17 cellular contexts compared by ENCODE assay signal in the genomic region with DNA sequence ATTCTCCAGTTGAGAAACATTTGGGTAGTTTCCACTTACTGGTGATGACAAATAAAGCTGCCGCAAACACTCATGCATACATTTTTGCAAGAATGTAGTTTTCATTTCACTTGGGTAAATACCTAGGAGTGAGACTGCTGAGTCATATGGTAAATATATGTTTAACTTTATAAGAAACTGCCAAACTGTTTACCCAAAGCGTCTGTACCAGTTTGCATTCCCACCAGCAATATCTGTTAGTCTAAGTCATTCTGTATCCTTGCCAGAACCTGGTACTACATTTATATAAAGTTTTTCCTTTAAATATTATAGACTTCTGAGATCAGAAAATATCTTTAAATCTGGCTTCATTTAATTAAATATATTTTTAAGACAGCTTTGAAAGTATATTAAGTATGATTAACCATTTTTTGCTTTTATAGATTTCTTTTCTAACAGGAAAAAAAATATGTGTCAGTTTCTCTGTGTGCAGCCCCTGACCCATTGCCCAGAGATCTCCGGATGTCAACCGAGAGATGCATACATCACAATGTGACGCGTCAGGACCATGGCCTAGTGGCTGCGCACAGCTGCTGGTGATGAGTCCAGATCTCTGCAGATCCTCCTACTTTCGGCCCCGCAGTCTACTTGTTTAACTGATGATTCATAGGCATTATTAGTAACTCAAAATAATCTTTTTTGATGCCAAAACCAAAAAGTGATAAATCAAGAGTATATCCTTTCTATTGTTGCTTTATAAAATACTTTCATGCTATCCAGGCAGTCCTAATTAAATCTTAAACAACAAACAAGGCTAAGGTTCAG.
DNase-seq lines count a peak whose midpoint lies in the region; ATAC-seq and TF ChIP-seq lines count a peak whose summit lies in the region.
"Had no signal": no experiment of that assay in that cellular context is flagged by ENCODE, and none has a peak within 500 bp of the region (broad histone marks: within the 10 kb centered on the region; RNA-seq: fewer than 3 reads in every experiment).

No MANE protein-coding gene starts in this region.

- H3K9me2 ChIP-seq in GM23338 (ENCODE audit: insufficient read depth), result no peaks in the 10 kb centered on the region

- H3K27me3 ChIP-seq in GM23338 (ENCODE audit: insufficient read depth), result no peaks in the 10 kb centered on the region
- H3K27me3 ChIP-seq: SJSA1 had no signal

- no peaks in the 10 kb centered on the region for H4K20me1 ChIP-seq in GM23338 (replicated peaks; ENCODE audit: insufficient read depth)

- ATAC-seq in GM18858 (IDR thresholded peaks at IDR 0.05; ENCODE audit: unreplicated experiment), result peak; percentile 49
- ATAC-seq in GM23338, result no peak
- peak; percentile 65 for ATAC-seq in HG03442 (IDR thresholded peaks at IDR 0.05; ENCODE audit: unreplicated experiment)
- ATAC-seq in GM18909 (IDR thresholded peaks at IDR 0.05; ENCODE audit: poor library complexity, unreplicated experiment), result no peak
- ATAC-seq: heart left ventricle had no signal

- TF ChIP-seq CTCF in GM23338 (conservative IDR thresholded peaks at IDR 0.05; ENCODE audit: low read depth in 2 of 2), result no peak

- H3K27ac ChIP-seq in GM23338 (ENCODE audit: low read depth), result no peak overlapping the region
- H3K27ac ChIP-seq in epithelial cell of prostate, result no peak overlapping the region
- H3K27ac ChIP-seq: heart left ventricle, SJSA1, WERI-Rb-1 had no signal

- H3K27ac Mint-ChIP-seq in GM23338, result peak overlapping the region; percentile 40; the same call in 1 of the 2 replicates
- H3K27ac Mint-ChIP-seq: activated T-cell treated with anti-CD3 and anti-CD28 coated beads, Interleukin-2, amount 50 U/mL, for 24 hours; CD4-positive, CD25-positive, alpha-beta regulatory T cell; naive B cell had no signal

- no peaks in the 10 kb centered on the region for H3F3A ChIP-seq in GM23338 (replicated peaks; ENCODE audit: low read depth)

- peaks cover 12% of the 10 kb centered on the region; the same call in 1 of the 3 replicates for H3K9me3 Mint-ChIP-seq in GM23338
- H3K9me3 Mint-ChIP-seq: activated T-cell treated with anti-CD3 and anti-CD28 coated beads, Interleukin-2, amount 50 U/mL, for 24 hours; naive B cell had no signal

- DNase-seq in GM23338 (ENCODE audit: low spot score) (no peak), epithelial cell of prostate (ENCODE audit: low read depth, low spot score) (peak; percentile 82), AML-193 (lab: John Stamatoyannopoulos, UW) (no peak), mesenteric fat pad (ENCODE audit: low spot score) (no peak)
- DNase-seq in stimulated activated CD4-positive, alpha-beta T cell treated with anti-CD3 and anti-CD28 coated beads, Interleukin-12 subunit alpha, Interleukin-12 subunit beta, amount 100 ng/mL, for 4 hours, result no peak
- DNase-seq: activated T-cell treated with anti-CD3 and anti-CD28 coated beads, Interleukin-2, amount 50 U/mL, for 24 hours; amniotic stem cell; CD4-positive, CD25-positive, alpha-beta regulatory T cell; effector CD8-positive, alpha-beta T cell; heart left ventricle; naive B cell; NCI-H526; WERI-Rb-1 had no signal

- no peak overlapping the region for H2AFZ ChIP-seq in GM23338

- peaks cover 13% of the 10 kb centered on the region for H3K4me1 ChIP-seq in GM23338 (ENCODE audit: insufficient read depth)
- H3K4me1 ChIP-seq: heart left ventricle, SJSA1 had no signal

- H3K36me3 Mint-ChIP-seq in GM23338 (ENCODE audit: low read depth), result peaks cover 14% of the 10 kb centered on the region; the same call in 1 of the 3 replicates
- H3K36me3 Mint-ChIP-seq: CD4-positive, CD25-positive, alpha-beta regulatory T cell; naive B cell had no signal

- H3K4me3 ChIP-seq in GM23338, result no peak overlapping the region
- H3K4me3 ChIP-seq: heart left ventricle, SJSA1 had no signal

- no peak overlapping the region for H3K4me3 Mint-ChIP-seq in GM23338
- H3K4me3 Mint-ChIP-seq: activated T-cell treated with anti-CD3 and anti-CD28 coated beads, Interleukin-2, amount 50 U/mL, for 24 hours; CD4-positive, CD25-positive, alpha-beta regulatory T cell; naive B cell had no signal

- no peaks in the 10 kb centered on the region for H3K36me3 ChIP-seq in GM23338 (ENCODE audit: insufficient read depth)
- H3K36me3 ChIP-seq: heart left ventricle, SJSA1, WERI-Rb-1 had no signal

- H3K79me2 ChIP-seq in GM23338 (replicated peaks; ENCODE audit: insufficient read depth), result no peaks in the 10 kb centered on the region

- peaks cover 4% of the 10 kb centered on the region for H3K27me3 Mint-ChIP-seq in GM23338 (ENCODE audit: insufficient read depth, low read depth, poor library complexity)
- H3K27me3 Mint-ChIP-seq: activated T-cell treated with anti-CD3 and anti-CD28 coated beads, Interleukin-2, amount 50 U/mL, for 24 hours; CD4-positive, CD25-positive, alpha-beta regulatory T cell; naive B cell had no signal

- no peak overlapping the region for H3K4me2 ChIP-seq in GM23338

- peaks cover 19% of the 10 kb centered on the region for H3K4me1 Mint-ChIP-seq in GM23338
- H3K4me1 Mint-ChIP-seq: CD4-positive, CD25-positive, alpha-beta regulatory T cell; naive B cell had no signal

TF ChIP-seq in GM23338, 12 proteins besides CTCF, POLR2A, EP300 and RAD21:
- TF ChIP-seq, protein P1, sequence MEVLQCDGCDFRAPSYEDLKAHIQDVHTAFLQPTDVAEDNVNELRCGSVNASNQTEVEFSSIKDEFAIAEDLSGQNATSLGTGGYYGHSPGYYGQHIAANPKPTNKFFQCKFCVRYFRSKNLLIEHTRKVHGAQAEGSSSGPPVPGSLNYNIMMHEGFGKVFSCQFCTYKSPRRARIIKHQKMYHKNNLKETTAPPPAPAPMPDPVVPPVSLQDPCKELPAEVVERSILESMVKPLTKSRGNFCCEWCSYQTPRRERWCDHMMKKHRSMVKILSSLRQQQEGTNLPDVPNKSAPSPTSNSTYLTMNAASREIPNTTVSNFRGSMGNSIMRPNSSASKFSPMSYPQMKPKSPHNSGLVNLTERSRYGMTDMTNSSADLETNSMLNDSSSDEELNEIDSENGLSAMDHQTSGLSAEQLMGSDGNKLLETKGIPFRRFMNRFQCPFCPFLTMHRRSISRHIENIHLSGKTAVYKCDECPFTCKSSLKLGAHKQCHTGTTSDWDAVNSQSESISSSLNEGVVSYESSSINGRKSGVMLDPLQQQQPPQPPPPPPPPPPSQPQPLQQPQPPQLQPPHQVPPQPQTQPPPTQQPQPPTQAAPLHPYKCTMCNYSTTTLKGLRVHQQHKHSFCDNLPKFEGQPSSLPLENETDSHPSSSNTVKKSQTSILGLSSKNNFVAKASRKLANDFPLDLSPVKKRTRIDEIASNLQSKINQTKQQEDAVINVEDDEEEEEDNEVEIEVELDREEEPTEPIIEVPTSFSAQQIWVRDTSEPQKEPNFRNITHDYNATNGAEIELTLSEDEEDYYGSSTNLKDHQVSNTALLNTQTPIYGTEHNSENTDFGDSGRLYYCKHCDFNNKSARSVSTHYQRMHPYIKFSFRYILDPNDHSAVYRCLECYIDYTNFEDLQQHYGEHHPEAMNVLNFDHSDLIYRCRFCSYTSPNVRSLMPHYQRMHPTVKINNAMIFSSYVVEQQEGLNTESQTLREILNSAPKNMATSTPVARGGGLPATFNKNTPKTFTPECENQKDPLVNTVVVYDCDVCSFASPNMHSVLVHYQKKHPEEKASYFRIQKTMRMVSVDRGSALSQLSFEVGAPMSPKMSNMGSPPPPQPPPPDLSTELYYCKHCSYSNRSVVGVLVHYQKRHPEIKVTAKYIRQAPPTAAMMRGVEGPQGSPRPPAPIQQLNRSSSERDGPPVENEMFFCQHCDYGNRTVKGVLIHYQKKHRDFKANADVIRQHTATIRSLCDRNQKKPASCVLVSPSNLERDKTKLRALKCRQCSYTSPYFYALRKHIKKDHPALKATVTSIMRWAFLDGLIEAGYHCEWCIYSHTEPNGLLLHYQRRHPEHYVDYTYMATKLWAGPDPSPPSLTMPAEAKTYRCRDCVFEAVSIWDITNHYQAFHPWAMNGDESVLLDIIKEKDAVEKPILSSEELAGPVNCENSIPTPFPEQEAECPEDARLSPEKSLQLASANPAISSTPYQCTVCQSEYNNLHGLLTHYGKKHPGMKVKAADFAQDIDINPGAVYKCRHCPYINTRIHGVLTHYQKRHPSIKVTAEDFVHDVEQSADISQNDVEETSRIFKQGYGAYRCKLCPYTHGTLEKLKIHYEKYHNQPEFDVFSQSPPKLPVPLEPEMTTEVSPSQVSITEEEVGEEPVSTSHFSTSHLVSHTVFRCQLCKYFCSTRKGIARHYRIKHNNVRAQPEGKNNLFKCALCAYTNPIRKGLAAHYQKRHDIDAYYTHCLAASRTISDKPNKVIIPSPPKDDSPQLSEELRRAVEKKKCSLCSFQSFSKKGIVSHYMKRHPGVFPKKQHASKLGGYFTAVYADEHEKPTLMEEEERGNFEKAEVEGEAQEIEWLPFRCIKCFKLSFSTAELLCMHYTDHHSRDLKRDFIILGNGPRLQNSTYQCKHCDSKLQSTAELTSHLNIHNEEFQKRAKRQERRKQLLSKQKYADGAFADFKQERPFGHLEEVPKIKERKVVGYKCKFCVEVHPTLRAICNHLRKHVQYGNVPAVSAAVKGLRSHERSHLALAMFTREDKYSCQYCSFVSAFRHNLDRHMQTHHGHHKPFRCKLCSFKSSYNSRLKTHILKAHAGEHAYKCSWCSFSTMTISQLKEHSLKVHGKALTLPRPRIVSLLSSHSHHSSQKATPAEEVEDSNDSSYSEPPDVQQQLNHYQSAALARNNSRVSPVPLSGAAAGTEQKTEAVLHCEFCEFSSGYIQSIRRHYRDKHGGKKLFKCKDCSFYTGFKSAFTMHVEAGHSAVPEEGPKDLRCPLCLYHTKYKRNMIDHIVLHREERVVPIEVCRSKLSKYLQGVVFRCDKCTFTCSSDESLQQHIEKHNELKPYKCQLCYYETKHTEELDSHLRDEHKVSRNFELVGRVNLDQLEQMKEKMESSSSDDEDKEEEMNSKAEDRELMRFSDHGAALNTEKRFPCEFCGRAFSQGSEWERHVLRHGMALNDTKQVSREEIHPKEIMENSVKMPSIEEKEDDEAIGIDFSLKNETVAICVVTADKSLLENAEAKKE (CRISPR knock-in tag; IDR thresholded peaks at IDR 0.05), result no peak
- no peak for TF ChIP-seq JUNB (IDR thresholded peaks at IDR 0.05; ENCODE audit: unreplicated experiment)
- no peak for TF ChIP-seq POLR2AphosphoS5 (IDR thresholded peaks at IDR 0.05; ENCODE audit: low read depth)
- no peak for TF ChIP-seq ZNF114 (CRISPR knock-in tag; IDR thresholded peaks at IDR 0.05)

Comparison
In these comparisons a context has a peak if more than half of its experiments do, and no peak if none do; other contexts are left out.
1. ATAC-seq: peak in GM18858 (single experiment) and HG03442 (single experiment); none in GM23338 (single experiment) and GM18909 (single experiment).